Comparison of ENCODE assay signal across 11 cellular contexts in genomic region chr2:196278491-196278911, GRCh38.
DNase-seq lines count a peak whose midpoint lies in the region; ATAC-seq, FAIRE-seq and TF ChIP-seq lines count a peak whose summit lies in the region.
"Had no signal": no experiment of that assay in that cellular context is flagged by ENCODE, and none has a peak within 500 bp of the region (broad histone marks: within the 10 kb centered on the region; RNA-seq: fewer than 3 reads in every experiment).

No MANE protein-coding gene starts in this region.

- H3K9me1 ChIP-seq in endothelial cell of umbilical vein (replicated peaks; ENCODE audit: control insufficient read depth, extremely low read depth, insufficient read depth, low read length), result no peaks in the 10 kb centered on the region

- peaks cover 51% of the 10 kb centered on the region for H3K4me1 ChIP-seq in endothelial cell of umbilical vein (ENCODE audit: control insufficient read depth, extremely low read depth, insufficient read depth, low read length)

- FAIRE-seq in endothelial cell of umbilical vein (lab: Jason Lieb, UNC), result peak; percentile 90
- FAIRE-seq: colon had no signal

- H3K4me2 ChIP-seq in endothelial cell of umbilical vein (ENCODE audit: insufficient read depth, low read length), result peak overlapping the region; percentile 53

- H3K4me3 ChIP-seq in endothelial cell of umbilical vein (replicated peaks in 1 of 3; ENCODE audit: insufficient read depth in 1 of 3, low read depth in 1 of 3, low read length in 3 of 3), result peak overlapping the region; percentile 5 to 39 (median 17)

- peak; percentile 81 for TF ChIP-seq POLR2A in endothelial cell of umbilical vein (IDR thresholded peaks at IDR 0.05; ENCODE audit: low read depth, low read length)

- no peak for ATAC-seq in HG03045 (IDR thresholded peaks at IDR 0.05; ENCODE audit: unreplicated experiment)
- ATAC-seq in GM19351 (IDR thresholded peaks at IDR 0.05; ENCODE audit: unreplicated experiment), result no peak
- ATAC-seq: stimulated activated memory B cell treated with anti-CD40 and anti-IgM and Interleukin-4, amounts not matched to agents 10 μg/mL and 1 μg/mL and 100 μg/mL, for 72 hours had no signal

- peaks cover 0 to 5% of the 10 kb centered on the region in 2 experiments for H3K36me3 ChIP-seq in endothelial cell of umbilical vein (ENCODE audit: control insufficient read depth in 2 of 2, extremely low read depth in 1 of 2, insufficient read depth in 2 of 2, low read length in 2 of 2)

- H3K27ac ChIP-seq in endothelial cell of umbilical vein (ENCODE audit: insufficient read depth, low read depth, low read length), result peak overlapping the region; percentile 85

- dilution Hi-C loops in endothelial cell of umbilical vein (cut with MboI; ENCODE audit: extremely low pct_ligation_motif_present, low sequenced_read_pairs), result no loop called here

- no peaks in the 10 kb centered on the region for H3K9me3 ChIP-seq in endothelial cell of umbilical vein (replicated peaks; ENCODE audit: control insufficient read depth, insufficient read depth, low read length)

- no peaks in the 10 kb centered on the region for H3K27me3 ChIP-seq in endothelial cell of umbilical vein (ENCODE audit: control insufficient read depth in 2 of 2, insufficient read depth in 2 of 2, low read length in 2 of 2)

- CTCF ChIA-PET in endothelial cell of umbilical vein (lab: Charles Lee), result interaction anchor here (0.7 to 4.9 kb wide), 19 partner anchors 8 to 200 kb away, joined by 3 to 59 read pairs (median 4); partner anchors contain the start of gene STK17B

- H3K9ac ChIP-seq in endothelial cell of umbilical vein (replicated peaks; ENCODE audit: extremely low read depth, insufficient read depth, low read length), result peak overlapping the region; percentile 55

- DNase-seq in HS-5 (ENCODE audit: low read depth) (peak; percentile 93), endothelial cell of umbilical vein (ENCODE audit: low read depth, low spot score) (peak; percentile 88), NCI-H2196 (lab: John Stamatoyannopoulos, UW; ENCODE audit: unreplicated experiment) (no peak), HuH-7 (ENCODE audit: low spot score) (no peak)
- DNase-seq in activated CD4-positive, alpha-beta T cell treated with anti-CD3 and anti-CD28 coated beads, Interleukin-2, amount 50 U/mL, for 48 hours, result peak; percentile 65 to 74
- DNase-seq in stimulated activated CD4-positive, alpha-beta T cell treated with anti-CD3 and anti-CD28 coated beads, Interleukin-4, amount 100 ng/mL, for 1 hour, result peak; percentile 54
- DNase-seq: NCI-H526 treated with DMSO at 0.1 percent for 48 hours had no signal

- no TSS peak for BruUV-seq in endothelial cell of umbilical vein (replicated peaks; lab: Mats Ljungman, UMichigan)

- H2AFZ ChIP-seq in endothelial cell of umbilical vein (ENCODE audit: low read depth, low read length), result no peak overlapping the region

- no peak for TF ChIP-seq CTCF in endothelial cell of umbilical vein (IDR thresholded peaks at IDR 0.05; ENCODE audit: extremely low read depth in 1 of 2, insufficient read depth in 1 of 2, low read depth in 1 of 2, low read length in 2 of 2)

- peaks cover 37% of the 10 kb centered on the region for H3K79me2 ChIP-seq in endothelial cell of umbilical vein (ENCODE audit: control insufficient read depth, insufficient read depth, low read length)

- no peaks in the 10 kb centered on the region for H4K20me1 ChIP-seq in endothelial cell of umbilical vein (replicated peaks; ENCODE audit: control insufficient read depth, extremely low read depth, insufficient read depth, low read length)

- intact Hi-C loops in endothelial cell of umbilical vein (cut with micrococcal nuclease), result loop anchor here (1.0 to 2.0 kb wide), 5 partner anchors 11 to 122 kb away; partner anchors contain the start of gene STK17B

- POLR2A ChIA-PET in endothelial cell of umbilical vein (lab: Charles Lee), result interaction anchor here (0.7 to 1.1 kb wide), 4 partner anchors 19 to 122 kb away, joined by 3 read pairs; no protein-coding TSS in a partner anchor

TF ChIP-seq in endothelial cell of umbilical vein, 7 proteins besides CTCF, POLR2A, EP300 and RAD21:
- peak; percentile 71 for TF ChIP-seq JUN (IDR thresholded peaks at IDR 0.05; ENCODE audit: borderline replicate concordance, insufficient read depth, insufficient read length, low read depth)
- no peak for TF ChIP-seq EZH2 (IDR thresholded peaks at IDR 0.05; ENCODE audit: borderline replicate concordance, low read depth, low read length, severe bottlenecking)
- peak; percentile 68 for TF ChIP-seq POLR2AphosphoS5 (IDR thresholded peaks at IDR 0.05; ENCODE audit: insufficient read depth, low read depth, low read length)
- TF ChIP-seq MYC (IDR thresholded peaks at IDR 0.05; ENCODE audit: low read depth, low read length), result no peak
- peak; percentile 92 for TF ChIP-seq GATA2 (IDR thresholded peaks at IDR 0.05; ENCODE audit: insufficient read depth, insufficient read length, low read depth, low read length)
- peak; percentile 88 for TF ChIP-seq FOS (IDR thresholded peaks at IDR 0.05; ENCODE audit: borderline replicate concordance, insufficient read depth, low read length)
- no peak for TF ChIP-seq MAX (IDR thresholded peaks at IDR 0.05; ENCODE audit: insufficient read depth, insufficient read length)

Comparison
In these comparisons a context has a peak if more than half of its experiments do, and no peak if none do; other contexts are left out.
1. DNase-seq: peak in HS-5 (single experiment), activated CD4-positive, alpha-beta T cell treated with anti-CD3 and anti-CD28 coated beads, Interleukin-2, amount 50 U/mL, for 48 hours (2 of 2), endothelial cell of umbilical vein (single experiment) and stimulated activated CD4-positive, alpha-beta T cell treated with anti-CD3 and anti-CD28 coated beads, Interleukin-4, amount 100 ng/mL, for 1 hour (single experiment); none in NCI-H2196 (single experiment) and HuH-7 (single experiment).